Comparison of ENCODE assay signal across 20 cellular contexts in the genomic region with DNA sequence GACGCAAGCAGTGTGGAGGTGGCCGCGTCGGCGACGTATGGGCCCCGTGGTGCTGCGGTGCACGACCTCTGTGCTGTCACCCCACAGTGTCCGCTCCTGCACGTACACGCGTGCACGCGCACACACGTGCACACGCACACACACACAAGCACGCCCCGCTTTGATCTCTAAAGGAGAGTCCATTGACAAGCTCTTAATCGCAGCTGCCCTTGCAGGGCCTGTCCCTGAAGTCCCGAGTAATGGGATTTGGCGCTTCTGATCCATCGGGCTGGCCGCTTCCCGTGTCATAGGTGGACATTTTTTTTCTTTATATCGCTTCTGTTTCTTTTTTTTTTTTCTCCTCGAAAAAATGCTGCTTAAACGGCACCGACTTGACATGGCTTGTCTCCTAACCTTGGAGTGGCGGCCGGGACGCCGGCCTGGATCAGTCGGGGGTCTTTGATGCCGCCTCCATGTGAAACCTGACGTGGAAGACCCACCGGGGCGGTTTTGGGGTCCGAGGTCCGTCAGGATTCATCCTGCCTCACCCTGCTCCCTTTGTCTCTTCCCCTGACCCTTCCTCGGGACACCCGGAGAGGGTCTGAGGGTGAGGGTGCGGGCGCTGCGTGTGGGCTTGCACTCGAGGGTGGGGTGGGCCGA.
"Had no signal": no experiment of that assay in that cellular context is flagged by ENCODE, and none has a peak within 500 bp of the region (broad histone marks: within the 10 kb centered on the region; RNA-seq: fewer than 3 reads in every experiment).

No MANE protein-coding gene starts in this region.

- H3K27ac ChIP-seq: esophagus squamous epithelium, gastroesophageal sphincter, left ventricle myocardium inferior, lower lobe of right lung, parathyroid adenoma, sigmoid colon, skin epidermis, thyroid gland, upper lobe of right lung, vagina had no signal

- H3K79me2 ChIP-seq: parathyroid adenoma had no signal

- H3K9ac ChIP-seq: parathyroid adenoma had no signal

- FAIRE-seq: colon, kidney had no signal

- H3K36me3 Mint-ChIP-seq: memory B cell, mesothelial cell of epicardium, natural killer cell had no signal

- H3K9me3 Mint-ChIP-seq: dendritic cell treated with granulocyte-macrophage colony-stimulating factor and Interleukin-4, amounts not matched to agents 40 ng/mL and 50 ng/mL, for 4 days; memory B cell; mesothelial cell of epicardium; natural killer cell had no signal

- H2AFZ ChIP-seq: parathyroid adenoma had no signal

- H3K27ac Mint-ChIP-seq: dendritic cell treated with granulocyte-macrophage colony-stimulating factor and Interleukin-4, amounts not matched to agents 40 ng/mL and 50 ng/mL, for 4 days; memory B cell; mesothelial cell of epicardium; natural killer cell had no signal

- ATAC-seq: gastroesophageal sphincter, left cardiac atrium, natural killer cell, upper lobe of right lung had no signal

- H3K27me3 ChIP-seq: thyroid gland, vagina had no signal

- DNase-seq: esophagus squamous epithelium; foreskin fibroblast; left cardiac atrium; left ventricle myocardium inferior; lower lobe of right lung; natural killer cell; sigmoid colon; stimulated activated CD4-positive, alpha-beta T cell treated with anti-CD3 and anti-CD28 coated beads, Interleukin-2, amount 100 ng/mL, for 24 hours; stimulated activated naive CD4-positive, alpha-beta T cell treated with Interleukin-2 at 50 U/mL for 16 hours; thyroid gland; upper lobe of right lung had no signal

- H3K4me3 Mint-ChIP-seq: dendritic cell treated with granulocyte-macrophage colony-stimulating factor and Interleukin-4, amounts not matched to agents 40 ng/mL and 50 ng/mL, for 4 days; memory B cell; mesothelial cell of epicardium; natural killer cell had no signal

- H3K4me1 ChIP-seq: parathyroid adenoma, sigmoid colon, thyroid gland, upper lobe of right lung, vagina had no signal

- H3K9me3 ChIP-seq: esophagus squamous epithelium, gastroesophageal sphincter, left ventricle myocardium inferior, lower lobe of right lung, sigmoid colon, thyroid gland, upper lobe of right lung, vagina had no signal

- H3K36me3 ChIP-seq: gastroesophageal sphincter, left ventricle myocardium inferior, lower lobe of right lung, sigmoid colon, thyroid gland, upper lobe of right lung, vagina had no signal

- H3K4me3 ChIP-seq: esophagus squamous epithelium, gastroesophageal sphincter, left ventricle myocardium inferior, lower lobe of right lung, sigmoid colon, skin epidermis, thyroid gland, upper lobe of right lung, vagina had no signal
